In genomic region chr12:31120392-31121008, GRCh38 we compare ENCODE assay signal across 16 cellular contexts. TPM values are rescaled to one million over a fixed set of nuclear protein-coding genes. Genes with fewer than 3 reads are reported as not detected.
DNase-seq lines count a peak whose midpoint lies in the region; ATAC-seq and TF ChIP-seq lines count a peak whose summit lies in the region.
"Had no signal": no experiment of that assay in that cellular context is flagged by ENCODE, and none has a peak within 500 bp of the region (broad histone marks: within the 10 kb centered on the region; RNA-seq: fewer than 3 reads in every experiment).

No MANE protein-coding gene starts in this region.

- no peak overlapping the region for H3K9ac ChIP-seq in SK-N-SH

- no peak overlapping the region for H3K27ac Mint-ChIP-seq in activated naive CD8-positive, alpha-beta T cell treated with anti-CD3 and anti-CD28 coated beads, Interleukin-2, amount 10 ng/mL, durations not matched to agents 7 days and 5 days
- H3K27ac Mint-ChIP-seq in stimulated activated effector memory CD8-positive, alpha-beta T cell treated with anti-CD3 and anti-CD28 coated beads, Interleukin-12 subunit alpha, Interleukin-12 subunit beta, amount 100 ng/mL, for 72 hours: no peak overlapping the region
- H3K27ac Mint-ChIP-seq: activated CD4-positive, alpha-beta T cell treated with anti-CD3 and anti-CD28 coated beads, Interleukin-2, amount 10 ng/mL, durations not matched to agents 24 days and 14 days; naive B cell had no signal

- H3K36me3 ChIP-seq in SK-N-SH (replicated peaks in 1 of 2; ENCODE audit: control insufficient read depth in 1 of 2, insufficient read depth in 2 of 2, low read length in 1 of 2): no peaks in the 10 kb centered on the region

- TF ChIP-seq EP300 in SK-N-SH (IDR thresholded peaks at IDR 0.05; ENCODE audit: borderline replicate concordance in 1 of 2, low read depth in 1 of 2, low read length in 1 of 2): no peak

- no peaks in the 10 kb centered on the region for H4K20me1 ChIP-seq in SK-N-SH (ENCODE audit: insufficient read depth)

- no peaks in the 10 kb centered on the region for H3K9me3 ChIP-seq in SK-N-SH

- ATAC-seq in SK-N-SH treated with all-trans-retinoic acid at 6 μM for 48 hours (0 out of 3 replicates have a peak, but pooled peaks have one; percentile 15), GM19328 (IDR thresholded peaks at IDR 0.05; ENCODE audit: unreplicated experiment) (no peak)
- no peak for ATAC-seq in activated naive CD8-positive, alpha-beta T cell treated with anti-CD3 and anti-CD28 coated beads, Interleukin-2, amount 10 ng/mL, durations not matched to agents 7 days and 5 days (ENCODE audit: low read depth)
- ATAC-seq in stimulated activated effector memory CD8-positive, alpha-beta T cell treated with anti-CD3 and anti-CD28 coated beads, Interleukin-12 subunit alpha, Interleukin-12 subunit beta, amount 100 ng/mL, for 72 hours: no peak

- CTCF ChIA-PET in SK-N-SH (lab: Yijun Ruan, JAX): no interaction called here

- peaks cover 0 to 31% of the 10 kb centered on the region in 2 experiments; a peak in 1 of 4 replicates for H3K4me1 ChIP-seq in SK-N-SH (ENCODE audit: control insufficient read depth in 1 of 2, insufficient read depth in 2 of 2, low read depth in 1 of 2, low read length in 1 of 2)

- POLR2A ChIA-PET in SK-N-SH (lab: Yijun Ruan, JAX): no interaction called here
- POLR2A ChIA-PET in activated naive CD8-positive, alpha-beta T cell treated with anti-CD3 and anti-CD28 coated beads, Interleukin-2, amount 10 ng/mL, durations not matched to agents 7 days and 5 days (lab: Charles Lee): no interaction called here

- no peaks in the 10 kb centered on the region for H3K9me3 Mint-ChIP-seq in activated naive CD8-positive, alpha-beta T cell treated with anti-CD3 and anti-CD28 coated beads, Interleukin-2, amount 10 ng/mL, durations not matched to agents 7 days and 5 days
- H3K9me3 Mint-ChIP-seq in stimulated activated effector memory CD8-positive, alpha-beta T cell treated with anti-CD3 and anti-CD28 coated beads, Interleukin-12 subunit alpha, Interleukin-12 subunit beta, amount 100 ng/mL, for 72 hours: no peaks in the 10 kb centered on the region
- H3K9me3 Mint-ChIP-seq: activated CD4-positive, alpha-beta T cell treated with anti-CD3 and anti-CD28 coated beads, Interleukin-2, amount 10 ng/mL, durations not matched to agents 24 days and 14 days; naive B cell had no signal

- no peaks in the 10 kb centered on the region; the same call in 1 of the 2 replicates for H3K27me3 ChIP-seq in SK-N-SH (ENCODE audit: insufficient read depth)

- no peak for DNase-seq in SK-N-SH
- DNase-seq in activated naive CD8-positive, alpha-beta T cell treated with anti-CD3 and anti-CD28 coated beads, Interleukin-2, amount 10 ng/mL, durations not matched to agents 7 days and 5 days: no peak
- peak; percentile 10 for DNase-seq in iPS-NIHi11 (ENCODE audit: low spot score)
- no peak for DNase-seq in stimulated activated effector memory CD8-positive, alpha-beta T cell treated with anti-CD3 and anti-CD28 coated beads, Interleukin-12 subunit alpha, Interleukin-12 subunit beta, amount 100 ng/mL, for 72 hours (ENCODE audit: low spot score in 2 of 2)
- no peak for DNase-seq in T-helper 1 cell
- no peak for DNase-seq in glomerular visceral epithelial cell (ENCODE audit: extremely low spot score)
- DNase-seq: ACHN; activated CD4-positive, alpha-beta T cell treated with anti-CD3 and anti-CD28 coated beads, Interleukin-2, amount 10 ng/mL, durations not matched to agents 24 days and 14 days; dorsolateral prefrontal cortex; hippocampal formation; Karpas-422; naive B cell; SHP77; T1000 had no signal

- H3K4me1 Mint-ChIP-seq in activated naive CD8-positive, alpha-beta T cell treated with anti-CD3 and anti-CD28 coated beads, Interleukin-2, amount 10 ng/mL, durations not matched to agents 7 days and 5 days: peaks cover 3% of the 10 kb centered on the region
- H3K4me1 Mint-ChIP-seq in stimulated activated effector memory CD8-positive, alpha-beta T cell treated with anti-CD3 and anti-CD28 coated beads, Interleukin-12 subunit alpha, Interleukin-12 subunit beta, amount 100 ng/mL, for 72 hours: peaks cover 6% of the 10 kb centered on the region

- WGBS in SK-N-SH (ENCODE audit: low lambda C conversion rate): 53% methylated on average over 14 of the region's 26 CpGs

- no peak for TF ChIP-seq RAD21 in SK-N-SH (IDR thresholded peaks at IDR 0.05; ENCODE audit: low read length)

- peaks cover 22% of the 10 kb centered on the region for H3K27me3 Mint-ChIP-seq in activated naive CD8-positive, alpha-beta T cell treated with anti-CD3 and anti-CD28 coated beads, Interleukin-2, amount 10 ng/mL, durations not matched to agents 7 days and 5 days

- H3K79me2 ChIP-seq in SK-N-SH (ENCODE audit: insufficient read depth): no peaks in the 10 kb centered on the region

- no peak overlapping the region for H3K4me2 ChIP-seq in SK-N-SH

- H3K4me3 ChIP-seq in SK-N-SH (ENCODE audit: low read depth in 2 of 2, low read length in 1 of 2): peak overlapping the region in 1 of 2 experiments; percentile 24; a peak in 1 of 4 replicates

- no peak overlapping the region for H2AFZ ChIP-seq in SK-N-SH (ENCODE audit: low read depth)

- peaks cover 3% of the 10 kb centered on the region for H3F3A ChIP-seq in SK-N-SH (replicated peaks; ENCODE audit: insufficient read depth)

- H3K9me2 ChIP-seq in SK-N-SH: no peaks in the 10 kb centered on the region

- peak overlapping the region; percentile 30 for H3K4me3 Mint-ChIP-seq in activated naive CD8-positive, alpha-beta T cell treated with anti-CD3 and anti-CD28 coated beads, Interleukin-2, amount 10 ng/mL, durations not matched to agents 7 days and 5 days
- peak overlapping the region; percentile 73 for H3K4me3 Mint-ChIP-seq in stimulated activated effector memory CD8-positive, alpha-beta T cell treated with anti-CD3 and anti-CD28 coated beads, Interleukin-12 subunit alpha, Interleukin-12 subunit beta, amount 100 ng/mL, for 72 hours
- H3K4me3 Mint-ChIP-seq: activated CD4-positive, alpha-beta T cell treated with anti-CD3 and anti-CD28 coated beads, Interleukin-2, amount 10 ng/mL, durations not matched to agents 24 days and 14 days had no signal

- no peak overlapping the region for H3K27ac ChIP-seq in SK-N-SH (ENCODE audit: low read depth in 2 of 2, low read length in 1 of 2)
- H3K27ac ChIP-seq: dorsolateral prefrontal cortex had no signal

- TF ChIP-seq CTCF in SK-N-SH (IDR thresholded peaks at IDR 0.05): no peak

- H3K36me3 Mint-ChIP-seq in activated naive CD8-positive, alpha-beta T cell treated with anti-CD3 and anti-CD28 coated beads, Interleukin-2, amount 10 ng/mL, durations not matched to agents 7 days and 5 days: no peaks in the 10 kb centered on the region
- H3K36me3 Mint-ChIP-seq in stimulated activated effector memory CD8-positive, alpha-beta T cell treated with anti-CD3 and anti-CD28 coated beads, Interleukin-12 subunit alpha, Interleukin-12 subunit beta, amount 100 ng/mL, for 72 hours: no peaks in the 10 kb centered on the region
- H3K36me3 Mint-ChIP-seq: naive B cell had no signal

TF ChIP-seq in SK-N-SH treated with all-trans-retinoic acid at 6 μM for 48 hours, 23 proteins besides CTCF, POLR2A, EP300 and RAD21:
- TF ChIP-seq ARNTL (CRISPR knock-in tag; IDR thresholded peaks at IDR 0.05; ENCODE audit: borderline replicate concordance, low read depth): no peak

TF ChIP-seq in SK-N-SH, 30 proteins besides CTCF, POLR2A, EP300 and RAD21:
- no peak for TF ChIP-seq SIN3A (IDR thresholded peaks at IDR 0.05; ENCODE audit: borderline replicate concordance, low read depth, low read length)
- no peak for TF ChIP-seq JUND (IDR thresholded peaks at IDR 0.05)
- TF ChIP-seq NFIC (IDR thresholded peaks at IDR 0.05; ENCODE audit: borderline replicate concordance): no peak
- no peak for TF ChIP-seq GATA2 (CRISPR knock-in tag; IDR thresholded peaks at IDR 0.05)
- no peak for TF ChIP-seq EZH2phosphoT487 (IDR thresholded peaks at IDR 0.05; ENCODE audit: borderline replicate concordance, low read depth)
- no peak for TF ChIP-seq TCF12 (IDR thresholded peaks at IDR 0.05)
- no peak for TF ChIP-seq FOXM1 (IDR thresholded peaks at IDR 0.05; ENCODE audit: low read depth)
- no peak for TF ChIP-seq TEAD4 (IDR thresholded peaks at IDR 0.05; ENCODE audit: borderline replicate concordance, insufficient read depth)
- no peak for TF ChIP-seq GABPA (IDR thresholded peaks at IDR 0.05; ENCODE audit: low read depth)
- no peak for TF ChIP-seq ZBTB33 (IDR thresholded peaks at IDR 0.05; ENCODE audit: borderline replicate concordance, low read depth)
- TF ChIP-seq YY1 (IDR thresholded peaks at IDR 0.05; ENCODE audit: low read depth): no peak
- TF ChIP-seq CHD2 (IDR thresholded peaks at IDR 0.05; ENCODE audit: low read length, partially characterized antibody): no peak
- no peak for TF ChIP-seq SMC3 (IDR thresholded peaks at IDR 0.05; ENCODE audit: low read depth, low read length)
- TF ChIP-seq TAF1 (IDR thresholded peaks at IDR 0.05; ENCODE audit: borderline replicate concordance, low read depth, low read length): no peak
- TF ChIP-seq, protein P1, sequence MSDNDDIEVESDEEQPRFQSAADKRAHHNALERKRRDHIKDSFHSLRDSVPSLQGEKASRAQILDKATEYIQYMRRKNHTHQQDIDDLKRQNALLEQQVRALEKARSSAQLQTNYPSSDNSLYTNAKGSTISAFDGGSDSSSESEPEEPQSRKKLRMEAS (IDR thresholded peaks at IDR 0.05; ENCODE audit: low read depth): no peak

RNA-seq across cellular contexts. Expression of gene DDX11, which starts 46.8 kb away (rescaled TPM):
- 33.4 and 38.3 TPM in 2 replicates for polyA plus RNA-seq in SK-N-SH (2012; rRNA removed)
- polyA plus RNA-seq in SK-N-SH (2012; cell fraction: cytosol; rRNA removed): 7.8 and 12.2 TPM in 2 replicates
- 221 and 235 TPM in 2 replicates for polyA plus RNA-seq in SK-N-SH (2012; cell fraction: nucleus; rRNA removed)
- total RNA-seq in activated naive CD8-positive, alpha-beta T cell treated with anti-CD3 and anti-CD28 coated beads, Interleukin-2, amount 10 ng/mL, durations not matched to agents 7 days and 5 days: 100 to 1,000 TPM; 196 TPM
